16 cellular contexts compared by ENCODE assay signal in genomic region chr11:8672346-8672745, GRCh38. TPM values are rescaled to one million over a fixed set of nuclear protein-coding genes. Genes with fewer than 3 reads are reported as not detected.
A peak's percentile ranks its signal among the peaks of the same experiment; 100 is the strongest.
DNase-seq lines count a peak whose midpoint lies in the region; ATAC-seq and TF ChIP-seq lines count a peak whose summit lies in the region.
"Had no signal": no experiment of that assay in that cellular context is flagged by ENCODE, and none has a peak within 500 bp of the region (broad histone marks: within the 10 kb centered on the region; RNA-seq: fewer than 3 reads in every experiment).

No MANE protein-coding gene starts in this region.

- H3K36me3 ChIP-seq in right atrium auricular region (no peaks in the 10 kb centered on the region), osteoblast (ENCODE audit: insufficient read depth, low read length) (no peaks in the 10 kb centered on the region), aorta (ENCODE audit: control insufficient read depth in 1 of 2, insufficient read depth in 2 of 2, low read length in 1 of 2) (no peaks in the 10 kb centered on the region)

- 95 to 98% methylated on average over 2 of the region's 2 CpGs for WGBS in aorta, 2 donors

- H3K79me2 ChIP-seq in osteoblast (ENCODE audit: insufficient read depth, low read length), result no peaks in the 10 kb centered on the region

- no peaks in the 10 kb centered on the region for H4K20me1 ChIP-seq in osteoblast (ENCODE audit: insufficient read depth, low read length)

- no peak overlapping the region for H3K4me2 ChIP-seq in osteoblast (ENCODE audit: insufficient read depth, low read length)

- no peak overlapping the region for H3K4me3 ChIP-seq in right atrium auricular region
- H3K4me3 ChIP-seq in osteoblast (ENCODE audit: insufficient read depth, low read length), result no peak overlapping the region
- no peak overlapping the region for H3K4me3 ChIP-seq in aorta (ENCODE audit: low read length in 2 of 2)

- peak overlapping the region in 1 of 2 donors; percentile 86 for H3K27ac ChIP-seq in right atrium auricular region
- peak overlapping the region; percentile 80 for H3K27ac ChIP-seq in epithelial cell of prostate
- peak overlapping the region; percentile 95 for H3K27ac ChIP-seq in osteoblast (ENCODE audit: low read depth, low read length)
- peak overlapping the region; percentile 77 to 80 for H3K27ac ChIP-seq in aorta (ENCODE audit: low read depth in 1 of 2, low read length in 2 of 2)

- H3K4me1 ChIP-seq in right atrium auricular region (peaks cover 0 to 17% of the 10 kb centered on the region in 2 donors), osteoblast (ENCODE audit: insufficient read depth, low read length) (peaks cover 22% of the 10 kb centered on the region), aorta (ENCODE audit: control insufficient read depth in 1 of 2, insufficient read depth in 2 of 2, low read length in 2 of 2) (peaks cover 0 to 3% of the 10 kb centered on the region in 2 donors)

- no peaks in the 10 kb centered on the region for H3K27me3 ChIP-seq in right atrium auricular region
- no peaks in the 10 kb centered on the region for H3K27me3 ChIP-seq in osteoblast (ENCODE audit: insufficient read depth, low read length)
- no peaks in the 10 kb centered on the region for H3K27me3 ChIP-seq in aorta (ENCODE audit: control insufficient read depth in 1 of 2, insufficient read depth in 2 of 2, low read length in 1 of 2)

- intact Hi-C loops in Right ventricle myocardium inferior (cut with DNase I) (no loop called here), aorta (cut with DNase I) (no loop called here)

- H2AFZ ChIP-seq in osteoblast (ENCODE audit: low read length), result no peak overlapping the region

- TF ChIP-seq CTCF in right atrium auricular region (IDR thresholded peaks at IDR 0.05), result no peak
- no peak for TF ChIP-seq CTCF in osteoblast (IDR thresholded peaks at IDR 0.05; ENCODE audit: extremely low read depth, low read depth, low read length)

- DNase-seq in right atrium auricular region (ENCODE audit: low spot score) (peak; percentile 26), Right ventricle myocardium inferior (ENCODE audit: missing footprints) (no peak), epithelial cell of prostate (ENCODE audit: low read depth, low spot score) (no peak), osteoblast (ENCODE audit: insufficient read length, low spot score, missing footprints) (peak; percentile 58), aorta (no peak), GM19240 (ENCODE audit: insufficient read length, low spot score) (no peak)
- DNase-seq: activated CD4-positive, alpha-beta memory T cell treated with anti-CD3 and anti-CD28 coated beads, Interleukin-2, amount 10 ng/mL, durations not matched to agents 7 days and 5 days; activated effector memory CD4-positive, alpha-beta T cell treated with anti-CD3 and anti-CD28 coated beads, Interleukin-2, amount 50 U/mL, for 16 hours; islet precursor cell; KBM-7; naive B cell; NCI-H1436 treated with DMSO at 0.1 percent for 48 hours; NCI-H526 treated with DMSO at 0.1 percent for 48 hours; T-helper 9 cell had no signal

- ATAC-seq in Right ventricle myocardium inferior (no peak), aorta (ENCODE audit: low FRiP score) (no peak), GM19324 (IDR thresholded peaks at IDR 0.05; ENCODE audit: low FRiP score, unreplicated experiment) (no peak), GM18519 (IDR thresholded peaks at IDR 0.05; ENCODE audit: low FRiP score, unreplicated experiment) (no peak)

- no peaks in the 10 kb centered on the region for H3K9me3 ChIP-seq in right atrium auricular region
- H3K9me3 ChIP-seq in osteoblast (ENCODE audit: low read depth, low read length), result no peaks in the 10 kb centered on the region
- H3K9me3 ChIP-seq in aorta (ENCODE audit: control insufficient read depth, low read length), result no peaks in the 10 kb centered on the region

RNA-seq across cellular contexts. Expression of gene TRIM66, which starts 10.1 kb away (rescaled TPM):
- total RNA-seq in right atrium auricular region (1 to 10 TPM in 1 of 2 donors, under 1 TPM in 1; 0.56 to 3.7 TPM), Right ventricle myocardium inferior (3.5 TPM), osteoblast (9.0 and 10.9 TPM in 2 replicates), aorta (10 to 100 TPM in 1 of 2 donors, 1 to 10 TPM in 1; 9.4 to 18.7 TPM)
- polyA plus RNA-seq in aorta, result 1 to 10 TPM; 3.4 to 8.4 TPM

RNA-seq across cellular contexts. Expression of gene RPL27A, which starts 10.2 kb away (rescaled TPM):
- 100 to 1,000 TPM; 598 to 620 TPM for total RNA-seq in right atrium auricular region
- 679 TPM for total RNA-seq in Right ventricle myocardium inferior
- 710 and 869 TPM in 2 replicates for total RNA-seq in osteoblast
- 100 to 1,000 TPM; 623 to 776 TPM for total RNA-seq in aorta
- 1,000 to 10,000 TPM; 2,339 to 4,548 TPM for polyA plus RNA-seq in aorta

Comparison
In these comparisons a context has a peak if more than half of its experiments do, and no peak if none do; other contexts are left out.
1. DNase-seq: peak in right atrium auricular region (single experiment) and osteoblast (single experiment); none in Right ventricle myocardium inferior (single experiment), epithelial cell of prostate (single experiment), aorta (0 of 2) and GM19240 (single experiment).